In the genomic region with DNA sequence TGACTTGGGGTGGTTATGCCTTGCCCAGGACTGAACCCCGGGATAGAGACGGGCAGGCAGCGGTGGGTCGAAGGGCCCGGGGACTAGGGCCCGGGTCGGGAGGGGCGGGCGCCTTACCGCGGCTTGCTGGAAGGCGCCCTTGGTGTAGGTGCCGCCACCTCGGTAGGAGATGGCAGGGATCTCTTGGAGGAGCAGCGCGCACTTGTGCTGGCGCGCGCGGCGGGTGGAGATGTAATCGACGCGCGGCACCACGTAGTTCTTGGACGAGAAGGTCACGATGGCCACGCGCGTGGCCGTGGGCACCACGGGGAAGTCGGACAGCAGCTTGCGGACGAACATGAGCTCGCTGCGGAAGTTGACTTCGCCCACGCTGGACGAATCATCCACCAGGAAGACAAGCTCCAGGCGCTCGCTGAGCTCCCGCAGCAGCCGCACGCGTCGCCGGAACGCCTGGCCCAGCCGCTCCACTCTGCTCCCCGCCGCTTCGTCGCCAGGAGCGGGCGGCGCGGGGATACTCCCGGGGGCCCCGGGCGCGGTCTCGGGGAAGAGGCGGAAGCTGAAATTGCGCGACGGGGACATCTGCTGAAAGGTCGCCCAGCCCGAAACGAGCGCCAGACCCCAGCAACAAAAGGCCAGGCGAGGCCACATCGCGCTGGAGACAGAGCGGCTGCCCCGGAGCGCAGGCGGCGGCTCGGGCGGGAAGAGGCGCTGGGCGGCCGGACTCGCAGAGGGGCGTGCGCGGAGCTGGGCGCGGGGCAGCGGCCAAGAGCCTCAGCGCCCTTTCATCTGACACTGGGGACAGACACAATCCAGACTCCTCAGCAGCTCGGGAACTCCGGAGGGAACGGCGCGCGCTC, we compare ENCODE assay signal across 9 cellular contexts. TPM values are rescaled to one million over a fixed set of nuclear protein-coding genes. Genes with fewer than 3 reads are reported as not detected.
A peak's percentile ranks its signal among the peaks of the same experiment; 100 is the strongest.
DNase-seq lines count a peak whose midpoint lies in the region; ATAC-seq and TF ChIP-seq lines count a peak whose summit lies in the region.
"Had no signal": no experiment of that assay in that cellular context is flagged by ENCODE, and none has a peak within 500 bp of the region (broad histone marks: within the 10 kb centered on the region; RNA-seq: fewer than 3 reads in every experiment).

SVEP1 (minus strand) TSS at position 846 of the 857 bp plus-strand sequence; CDS start at position 648, 198 bp downstream.

- no peaks in the 10 kb centered on the region for H3K9me3 ChIP-seq in skeletal muscle satellite cell (replicated peaks; ENCODE audit: low read length)

- DNase-seq in AG04449 (ENCODE audit: low read depth, low spot score) (no peak), HuH-7.5 (ENCODE audit: low spot score) (peak; percentile 25), caudate nucleus (lab: John Stamatoyannopoulos, UW) (peak in 42 of 61 donors; percentile 3 to 68 (median 40)), iPS-NIHi7 (ENCODE audit: extremely low spot score) (peak; percentile 60)
- no peak for DNase-seq in stimulated activated CD4-positive, alpha-beta T cell treated with anti-CD3 and anti-CD28 coated beads, Interleukin-1b, Interleukin-23, amount 100 ng/mL, for 48 hours

- H3K4me3 ChIP-seq in AG04449 (ENCODE audit: low read depth, low read length) (peak within 1 kb of the TSS; percentile 64), skeletal muscle satellite cell (ENCODE audit: low read length) (peak within 1 kb of the TSS; percentile 77)

- H3K27me3 ChIP-seq in skeletal muscle satellite cell (ENCODE audit: control insufficient read depth, insufficient read depth, low read length): no peaks in the 10 kb centered on the region

- H3K9ac ChIP-seq in skeletal muscle satellite cell (ENCODE audit: low read depth, low read length): peak within 1 kb of the TSS; percentile 83

- CTCF ChIA-PET in AG04449 (lab: Yijun Ruan, JAX): interaction anchor here (1.8 kb wide), 1 partner anchor 11 kb away, joined by 5 read pairs; no protein-coding TSS in a partner anchor

- H3K36me3 ChIP-seq in skeletal muscle satellite cell (ENCODE audit: insufficient read depth, low read length): no peaks in the 10 kb centered on the region

- POLR2A ChIA-PET in AG04449 (lab: Yijun Ruan, JAX): interaction anchor here (0.9 kb wide), 1 partner anchor 44 kb away, joined by 3 read pairs; no protein-coding TSS in a partner anchor

- peak within 1 kb of the TSS; percentile 93 for H3K4me2 ChIP-seq in skeletal muscle satellite cell (ENCODE audit: low read length)

- TF ChIP-seq CTCF in AG04449 (IDR thresholded peaks at IDR 0.05; ENCODE audit: insufficient read depth, low read length, missing control alignments): no peak

- ATAC-seq in HG02970 (IDR thresholded peaks at IDR 0.05; ENCODE audit: low FRiP score, unreplicated experiment) (no peak), GM18502 (IDR thresholded peaks at IDR 0.05; ENCODE audit: poor library complexity, unreplicated experiment) (no peak)

- peaks cover 37% of the 10 kb centered on the region for H3K4me1 ChIP-seq in skeletal muscle satellite cell (ENCODE audit: control insufficient read depth, insufficient read depth, low read length)

- H3K27ac ChIP-seq in caudate nucleus (ENCODE audit: low read depth, low read length): peak within 1 kb of the TSS; percentile 9

RNA-seq across cellular contexts. Expression of gene SVEP1, which starts in this region (rescaled TPM):
- 17.3 and 24.3 TPM in 2 replicates for total RNA-seq in skeletal muscle satellite cell (2012; rRNA removed)
- total RNA-seq: activated CD8-positive, alpha-beta memory T cell treated with anti-CD3 and anti-CD28 coated beads for 36 hours had no signal

Comparison
In these comparisons a context has a peak if more than half of its experiments do, and no peak if none do; other contexts are left out.
1. DNase-seq: peak in HuH-7.5 (single experiment), caudate nucleus (42 of 61) and iPS-NIHi7 (single experiment); none in AG04449 (single experiment) and stimulated activated CD4-positive, alpha-beta T cell treated with anti-CD3 and anti-CD28 coated beads, Interleukin-1b, Interleukin-23, amount 100 ng/mL, for 48 hours (single experiment).